16 cellular contexts compared by ENCODE assay signal in the genomic region with DNA sequence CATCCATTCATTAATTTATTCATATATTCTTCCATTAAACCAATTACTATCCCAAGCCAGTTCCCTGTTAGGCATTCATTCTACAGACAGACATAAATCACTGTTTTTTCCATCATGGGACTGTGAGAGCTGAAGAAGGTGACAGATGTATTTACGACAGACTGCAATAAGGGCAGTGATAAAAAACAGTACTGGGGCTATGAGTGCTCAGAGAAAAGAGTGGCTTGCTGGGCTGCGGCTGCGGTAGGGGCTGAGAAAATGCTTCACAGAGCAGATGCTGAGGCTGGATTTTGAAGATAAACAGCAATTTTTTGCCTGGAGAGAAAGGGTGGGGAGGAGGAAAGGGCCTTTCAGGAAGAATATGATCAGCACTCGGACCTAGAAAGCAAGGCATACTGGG.
"Had no signal": no experiment of that assay in that cellular context is flagged by ENCODE, and none has a peak within 500 bp of the region (broad histone marks: within the 10 kb centered on the region; RNA-seq: fewer than 3 reads in every experiment).

No MANE protein-coding gene starts in this region.

- DNase-seq: esophagus squamous epithelium; foreskin fibroblast; hippocampal formation; left colon; naive thymus-derived CD4-positive, alpha-beta T cell; nucleus accumbens; ovary; right cardiac atrium; small intestine; stimulated activated CD4-positive, alpha-beta T cell treated with anti-CD3 and anti-CD28 coated beads, Interleukin-12 subunit alpha, Interleukin-12 subunit beta, amount 100 ng/mL, for 4 hours; stimulated activated naive CD4-positive, alpha-beta T cell; uterus had no signal

- H3K9me3 ChIP-seq: esophagus squamous epithelium, gastroesophageal sphincter, ovary, uterus had no signal

- H3K36me3 Mint-ChIP-seq: naive thymus-derived CD4-positive, alpha-beta T cell; type B pancreatic cell had no signal

- H3K27ac Mint-ChIP-seq: dendritic cell treated with granulocyte-macrophage colony-stimulating factor and Interleukin-4, amounts not matched to agents 40 ng/mL and 50 ng/mL, for 4 days; naive thymus-derived CD4-positive, alpha-beta T cell; type B pancreatic cell had no signal

- H3K27me3 ChIP-seq: esophagus squamous epithelium, gastroesophageal sphincter, ovary, uterus had no signal

- H3K36me3 ChIP-seq: esophagus squamous epithelium, gastroesophageal sphincter, ovary, uterus had no signal

- H3K9me3 Mint-ChIP-seq: dendritic cell treated with granulocyte-macrophage colony-stimulating factor and Interleukin-4, amounts not matched to agents 40 ng/mL and 50 ng/mL, for 4 days; neural crest cell; type B pancreatic cell had no signal

- H3K4me1 ChIP-seq: esophagus squamous epithelium, gastroesophageal sphincter, uterus had no signal

- H3K4me3 Mint-ChIP-seq: dendritic cell treated with granulocyte-macrophage colony-stimulating factor and Interleukin-4, amounts not matched to agents 40 ng/mL and 50 ng/mL, for 4 days; naive thymus-derived CD4-positive, alpha-beta T cell; neural crest cell; type B pancreatic cell had no signal

- H3K4me1 Mint-ChIP-seq: naive thymus-derived CD4-positive, alpha-beta T cell; neural crest cell had no signal

- H3K27ac ChIP-seq: esophagus squamous epithelium, gastroesophageal sphincter, ovary, uterus had no signal

- H3K4me3 ChIP-seq: esophagus squamous epithelium, gastroesophageal sphincter, ovary, uterus had no signal

- H3K27me3 Mint-ChIP-seq: dendritic cell treated with granulocyte-macrophage colony-stimulating factor and Interleukin-4, amounts not matched to agents 40 ng/mL and 50 ng/mL, for 4 days; type B pancreatic cell had no signal

- ATAC-seq: gastroesophageal sphincter; left colon; naive thymus-derived CD4-positive, alpha-beta T cell had no signal
